In the genomic region with DNA sequence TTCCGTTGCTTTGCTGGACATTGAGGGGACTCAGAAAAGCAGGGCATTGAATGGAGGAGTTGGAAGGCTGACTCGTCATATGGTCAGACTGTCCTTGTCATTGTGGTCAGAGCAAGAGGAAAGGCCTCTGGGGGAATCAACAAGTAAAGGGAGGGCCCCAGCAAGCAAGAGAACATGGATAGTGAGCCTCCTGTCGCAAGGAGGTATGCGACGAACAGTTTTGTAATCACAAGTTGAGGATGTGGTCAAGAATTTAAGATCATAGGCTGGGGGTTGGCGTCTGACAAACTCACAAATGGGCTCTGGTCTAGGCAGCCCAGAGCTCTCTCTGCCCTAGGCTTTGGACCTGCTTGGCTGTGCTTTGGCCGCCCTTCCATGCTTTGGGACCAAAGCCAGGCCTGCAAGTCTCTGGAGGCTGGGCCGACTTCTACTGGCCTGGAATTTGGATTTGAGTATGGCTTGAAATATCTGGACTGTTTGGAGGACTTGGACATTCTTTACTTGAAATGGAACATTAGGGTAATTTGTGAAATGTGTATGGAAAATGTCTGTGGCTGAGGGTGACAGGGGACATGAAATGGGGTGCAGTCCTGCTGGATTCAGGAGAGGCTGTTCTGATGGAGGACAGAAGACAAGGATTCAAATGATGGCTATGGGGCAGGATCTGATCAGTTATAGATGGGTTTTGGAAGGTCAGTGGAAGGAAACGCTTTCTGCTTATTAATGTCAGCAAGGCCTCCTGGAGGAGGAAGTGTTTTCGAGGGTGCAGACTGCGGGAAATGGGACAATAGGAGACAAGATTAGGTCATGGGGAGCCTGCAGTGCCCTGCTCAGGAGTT, we compare ENCODE assay signal across 8 cellular contexts. TPM values are rescaled to one million over a fixed set of nuclear protein-coding genes. Genes with fewer than 3 reads are reported as not detected.
DNase-seq lines count a peak whose midpoint lies in the region; ATAC-seq and TF ChIP-seq lines count a peak whose summit lies in the region.

No MANE protein-coding gene starts in this region.

- no peak overlapping the region for H2AFZ ChIP-seq in mammary epithelial cell (ENCODE audit: low read depth, low read length)

- H3K9me3 ChIP-seq in MG63 (no peaks in the 10 kb centered on the region; the same call in 1 of the 2 replicates), mammary epithelial cell (replicated peaks; ENCODE audit: insufficient read depth, low read length) (no peaks in the 10 kb centered on the region), liver (ENCODE audit: control insufficient read depth in 4 of 4, low read length in 3 of 4) (no peaks in the 10 kb centered on the region), thoracic aorta (no peaks in the 10 kb centered on the region)

- H3K27me3 ChIP-seq in MG63 (no peaks in the 10 kb centered on the region), mammary epithelial cell (ENCODE audit: insufficient read depth, low read length) (no peaks in the 10 kb centered on the region), liver (ENCODE audit: control insufficient read depth in 4 of 4, insufficient read depth in 4 of 4, low read length in 3 of 4) (no peaks in the 10 kb centered on the region), thoracic aorta (replicated peaks; ENCODE audit: insufficient read depth) (no peaks in the 10 kb centered on the region)

- no peak for TF ChIP-seq CTCF in mammary epithelial cell (conservative IDR thresholded peaks at IDR 0.05 in 1 of 2, IDR thresholded peaks at IDR 0.05 in 1 of 2; ENCODE audit: extremely low read depth in 1 of 2, insufficient read depth in 1 of 2, low read depth in 1 of 2, low read length in 2 of 2)
- TF ChIP-seq CTCF in liver (IDR thresholded peaks at IDR 0.05; ENCODE audit: low read depth, low read length, missing input control), result no peak
- no peak for TF ChIP-seq CTCF in thoracic aorta (IDR thresholded peaks at IDR 0.05)

- peaks cover 59% of the 10 kb centered on the region for H3K36me3 ChIP-seq in MG63
- H3K36me3 ChIP-seq in mammary epithelial cell (ENCODE audit: insufficient read depth, low read length), result no peaks in the 10 kb centered on the region
- peaks cover 4 to 22% (median 9%) of the 10 kb centered on the region in 4 donors for H3K36me3 ChIP-seq in liver (ENCODE audit: control insufficient read depth in 4 of 4, insufficient read depth in 3 of 4, low read depth in 1 of 4, low read length in 3 of 4)
- no peaks in the 10 kb centered on the region for H3K36me3 ChIP-seq in thoracic aorta

- ATAC-seq in thoracic aorta (ENCODE audit: insufficient number of reproducible peaks, low FRiP score, low read depth) (peak; percentile 20), left colon (no peak)

- WGBS in mammary epithelial cell (ENCODE audit: low coverage, missing lambda C conversion rate), result 35% methylated on average over 11 of the region's 11 CpGs
- 33% methylated on average over 11 of the region's 11 CpGs for WGBS in liver

- no peaks in the 10 kb centered on the region for H4K20me1 ChIP-seq in mammary epithelial cell (ENCODE audit: insufficient read depth, low read length)

- BruUV-seq in mammary epithelial cell (replicated peaks; lab: Mats Ljungman, UMichigan), result no TSS peak

- H3K79me2 ChIP-seq in mammary epithelial cell (ENCODE audit: insufficient read depth, low read length), result peaks cover 78% of the 10 kb centered on the region

- in situ Hi-C loops in mammary epithelial cell (cut with MboI; ENCODE audit: low sequenced_read_pairs in 2 of 2), result loop anchor here in 1 of 2 donors (10.0 kb wide), 1 partner anchor 56 kb away; no protein-coding TSS in a partner anchor

- intact Hi-C loops in mammary epithelial cell (cut with micrococcal nuclease) (no loop called here), left colon (cut with DNase I, micrococcal nuclease) (no loop called here)

- DNase-seq in MG63 (peak; percentile 94), mammary epithelial cell (no peak), thoracic aorta (ENCODE audit: low spot score) (no peak), ureter (ENCODE audit: low spot score) (no peak), left colon (no peak), DMS 273 treated with DMSO at 0.1 percent for 48 hours (lab: John Stamatoyannopoulos, UW) (no peak)
- no peak for DNase-seq in stimulated activated CD4-positive, alpha-beta T cell treated with anti-CD3 and anti-CD28 coated beads, Interleukin-4, amount 100 ng/mL, for 4 hours

- TF ChIP-seq RAD21 in liver (IDR thresholded peaks at IDR 0.05), result peak in 1 of 2 donors; percentile 59

- H3K4me1 ChIP-seq in mammary epithelial cell (ENCODE audit: insufficient read depth, low read length) (peaks cover 69% of the 10 kb centered on the region), liver (ENCODE audit: control insufficient read depth in 4 of 4, insufficient read depth in 4 of 4, low read length in 3 of 4) (peaks cover 19 to 63% (median 56%) of the 10 kb centered on the region in 4 donors), thoracic aorta (ENCODE audit: control insufficient read depth in 1 of 2, low read depth in 2 of 2) (peaks cover 52 to 70% of the 10 kb centered on the region in 2 donors)

- H3K27ac ChIP-seq in mammary epithelial cell (ENCODE audit: insufficient read depth, low read depth, low read length), result peak overlapping the region; percentile 44
- peak overlapping the region; percentile 98 to 99 for H3K27ac ChIP-seq in liver (ENCODE audit: low read depth in 1 of 2, low read length in 2 of 2)
- peak overlapping the region; percentile 88 to 95 for H3K27ac ChIP-seq in thoracic aorta

- dilution Hi-C loops in mammary epithelial cell (cut with HindIII; ENCODE audit: low sequenced_read_pairs), result no loop called here

- H3K9ac ChIP-seq in mammary epithelial cell (ENCODE audit: insufficient read depth, low read length), result peak overlapping the region; percentile 5
- peak overlapping the region in 1 of 2 donors; percentile 62 for H3K9ac ChIP-seq in liver (ENCODE audit: low read depth in 1 of 2, low read length in 2 of 2)

- peak overlapping the region; percentile 99 for H3K4me3 ChIP-seq in MG63
- H3K4me3 ChIP-seq in mammary epithelial cell (replicated peaks in 1 of 3; ENCODE audit: insufficient read depth in 1 of 3, low read depth in 2 of 3, low read length in 3 of 3), result peak overlapping the region in 1 of 3 experiments; percentile 2
- H3K4me3 ChIP-seq in liver (ENCODE audit: low read depth in 1 of 3, low read length in 3 of 3), result peak overlapping the region; percentile 76 to 92 (median 81)
- peak overlapping the region; percentile 95 for H3K4me3 ChIP-seq in thoracic aorta

- peak overlapping the region; percentile 78 for H3K4me2 ChIP-seq in mammary epithelial cell (ENCODE audit: insufficient read depth, low read depth, low read length)

- CTCF ChIA-PET in mammary epithelial cell (lab: Charles Lee; ENCODE audit: low non-redundant PET), result no interaction called here

TF ChIP-seq in liver, 16 proteins besides CTCF, POLR2A, EP300 and RAD21 (continues in another document):
- TF ChIP-seq JUND (IDR thresholded peaks at IDR 0.05), result peak in 1 of 2 donors; percentile 58
- peak; percentile 51 to 62 for TF ChIP-seq HNF4A (conservative IDR thresholded peaks at IDR 0.05)
- no peak for TF ChIP-seq GABPA (IDR thresholded peaks at IDR 0.05 in 1 of 2, conservative IDR thresholded peaks at IDR 0.05 in 1 of 2)
- TF ChIP-seq, protein P1, sequence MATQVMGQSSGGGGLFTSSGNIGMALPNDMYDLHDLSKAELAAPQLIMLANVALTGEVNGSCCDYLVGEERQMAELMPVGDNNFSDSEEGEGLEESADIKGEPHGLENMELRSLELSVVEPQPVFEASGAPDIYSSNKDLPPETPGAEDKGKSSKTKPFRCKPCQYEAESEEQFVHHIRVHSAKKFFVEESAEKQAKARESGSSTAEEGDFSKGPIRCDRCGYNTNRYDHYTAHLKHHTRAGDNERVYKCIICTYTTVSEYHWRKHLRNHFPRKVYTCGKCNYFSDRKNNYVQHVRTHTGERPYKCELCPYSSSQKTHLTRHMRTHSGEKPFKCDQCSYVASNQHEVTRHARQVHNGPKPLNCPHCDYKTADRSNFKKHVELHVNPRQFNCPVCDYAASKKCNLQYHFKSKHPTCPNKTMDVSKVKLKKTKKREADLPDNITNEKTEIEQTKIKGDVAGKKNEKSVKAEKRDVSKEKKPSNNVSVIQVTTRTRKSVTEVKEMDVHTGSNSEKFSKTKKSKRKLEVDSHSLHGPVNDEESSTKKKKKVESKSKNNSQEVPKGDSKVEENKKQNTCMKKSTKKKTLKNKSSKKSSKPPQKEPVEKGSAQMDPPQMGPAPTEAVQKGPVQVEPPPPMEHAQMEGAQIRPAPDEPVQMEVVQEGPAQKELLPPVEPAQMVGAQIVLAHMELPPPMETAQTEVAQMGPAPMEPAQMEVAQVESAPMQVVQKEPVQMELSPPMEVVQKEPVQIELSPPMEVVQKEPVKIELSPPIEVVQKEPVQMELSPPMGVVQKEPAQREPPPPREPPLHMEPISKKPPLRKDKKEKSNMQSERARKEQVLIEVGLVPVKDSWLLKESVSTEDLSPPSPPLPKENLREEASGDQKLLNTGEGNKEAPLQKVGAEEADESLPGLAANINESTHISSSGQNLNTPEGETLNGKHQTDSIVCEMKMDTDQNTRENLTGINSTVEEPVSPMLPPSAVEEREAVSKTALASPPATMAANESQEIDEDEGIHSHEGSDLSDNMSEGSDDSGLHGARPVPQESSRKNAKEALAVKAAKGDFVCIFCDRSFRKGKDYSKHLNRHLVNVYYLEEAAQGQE (IDR thresholded peaks at IDR 0.05), result no peak
- TF ChIP-seq TAF1 (conservative IDR thresholded peaks at IDR 0.05), result no peak
- peak; percentile 72 for TF ChIP-seq NR2F2 (IDR thresholded peaks at IDR 0.05)
- TF ChIP-seq, protein P2, sequence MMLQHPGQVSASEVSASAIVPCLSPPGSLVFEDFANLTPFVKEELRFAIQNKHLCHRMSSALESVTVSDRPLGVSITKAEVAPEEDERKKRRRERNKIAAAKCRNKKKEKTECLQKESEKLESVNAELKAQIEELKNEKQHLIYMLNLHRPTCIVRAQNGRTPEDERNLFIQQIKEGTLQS (IDR thresholded peaks at IDR 0.05), result no peak
- peak; percentile 86 for TF ChIP-seq YY1 (IDR thresholded peaks at IDR 0.05)
- TF ChIP-seq RXRA (IDR thresholded peaks at IDR 0.05), result peak; percentile 57 to 62
- no peak for TF ChIP-seq SP1 (IDR thresholded peaks at IDR 0.05)
- TF ChIP-seq FOXA1 (IDR thresholded peaks at IDR 0.05), result no peak
- TF ChIP-seq HNF4G (IDR thresholded peaks at IDR 0.05), result no peak

RNA-seq across cellular contexts. Expression of a gene that starts 19.2 kb away (rescaled TPM):
- 101 and 142 TPM in 2 replicates for total RNA-seq in MG63 (2014; rRNA removed; shearing (Covaris generic); ENCODE audit: low replicate concordance)
- total RNA-seq in mammary epithelial cell, result 100 to 1,000 TPM; 114 to 128 TPM
- 43.2 TPM for polyA plus RNA-seq in mammary epithelial cell
- 101 TPM for polyA minus RNA-seq in mammary epithelial cell
- total RNA-seq in liver, result 100 to 1,000 TPM in 1 of 2 donors, 10 to 100 TPM in 1; 39.5 to 103 TPM
- 10 to 100 TPM; 10.3 to 38.5 TPM for polyA plus RNA-seq in liver
- total RNA-seq in thoracic aorta, result 100 to 1,000 TPM; 112 to 131 TPM
- total RNA-seq in ureter, result 54.3 TPM
- total RNA-seq in left colon, result 10 to 100 TPM; 63.5 to 73.9 TPM

RNA-seq across cellular contexts. Expression of a gene that starts 39.2 kb away (rescaled TPM):
- total RNA-seq in MG63 (2014; rRNA removed; shearing (Covaris generic); ENCODE audit: low replicate concordance), result 6,735 and 8,677 TPM in 2 replicates
- 1,000 to 10,000 TPM; 1,819 to 2,158 TPM for total RNA-seq in mammary epithelial cell
- 6,134 TPM for polyA plus RNA-seq in mammary epithelial cell
- 1,433 TPM for polyA minus RNA-seq in mammary epithelial cell
- 100 to 1,000 TPM; 822 to 948 TPM for total RNA-seq in liver
- polyA plus RNA-seq in liver, result 100 to 1,000 TPM; 609 to 956 TPM
- total RNA-seq in thoracic aorta, result 1,000 to 10,000 TPM; 1,311 to 1,492 TPM
- 2,344 TPM for total RNA-seq in ureter
- 1,000 to 10,000 TPM; 1,685 to 1,991 TPM for total RNA-seq in left colon

Comparison
In these comparisons a context has a peak if more than half of its experiments do, and no peak if none do; other contexts are left out.
1. H3K27ac ChIP-seq: peak in every context shown above with its lines; median percentile 98 in liver; 92 in thoracic aorta; 44 in mammary epithelial cell.